In the genomic region with DNA sequence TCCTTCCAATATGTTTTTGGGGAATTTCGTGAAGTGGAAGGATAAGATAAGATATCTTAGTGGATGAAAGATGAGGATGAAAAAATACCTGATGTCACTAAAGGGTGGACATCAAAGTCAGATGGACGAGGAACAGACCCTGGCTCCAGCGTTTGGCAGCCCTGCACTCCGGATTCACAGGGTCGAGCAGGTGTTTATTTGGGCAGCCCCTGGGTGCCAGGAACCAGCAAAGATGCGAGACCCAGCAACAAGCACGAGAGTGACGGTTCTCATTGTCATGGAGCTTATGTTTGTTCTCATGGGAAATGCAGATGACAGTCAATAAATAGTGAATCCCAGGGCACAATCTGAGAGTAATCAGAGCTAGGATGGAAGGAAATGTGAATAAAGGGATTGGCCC, we compare ENCODE assay signal across 28 cellular contexts.
"Had no signal": no experiment of that assay in that cellular context is flagged by ENCODE, and none has a peak within 500 bp of the region (broad histone marks: within the 10 kb centered on the region; RNA-seq: fewer than 3 reads in every experiment).

No MANE protein-coding gene starts in this region.

- H3K9me3 ChIP-seq: body of pancreas, left lung, lower lobe of right lung, prostate gland, sigmoid colon had no signal

- H3K4me3 Mint-ChIP-seq: activated CD4-positive, alpha-beta T cell treated with anti-CD3 and anti-CD28 coated beads, Interleukin-2, amount 10 ng/mL, durations not matched to agents 7 days and 5 days; activated CD8-positive, alpha-beta T cell treated with anti-CD3 and anti-CD28 coated beads for 36 hours; activated T-cell treated with anti-CD3 and anti-CD28 coated beads, Interleukin-2, amount 50 U/mL, for 4 hours; activated T-helper 17 cell treated with anti-CD3 and anti-CD28 coated beads, Interleukin-2, amount 50 U/mL, for 72 hours; effector memory CD8-positive, alpha-beta T cell; natural killer cell; neural progenitor cell; stimulated activated effector memory CD8-positive, alpha-beta T cell treated with anti-CD3 and anti-CD28 coated beads, Interleukin-12 subunit alpha, Interleukin-12 subunit beta, amount 100 ng/mL, for 72 hours; stimulated activated naive CD8-positive, alpha-beta T cell treated with anti-CD3 and anti-CD28 coated beads, Interleukin-15, Interleukin-2, amounts not matched to agents 100 ng/mL and 50 ng/mL, for 24 hours; type B pancreatic cell had no signal

- H3K27me3 Mint-ChIP-seq: activated CD8-positive, alpha-beta T cell treated with anti-CD3 and anti-CD28 coated beads for 36 hours had no signal

- H3K27ac Mint-ChIP-seq: activated CD4-positive, alpha-beta T cell treated with anti-CD3 and anti-CD28 coated beads, Interleukin-2, amount 10 ng/mL, durations not matched to agents 7 days and 5 days; activated CD8-positive, alpha-beta T cell treated with anti-CD3 and anti-CD28 coated beads for 36 hours; activated naive CD4-positive, alpha-beta T cell treated with anti-CD3 and anti-CD28 coated beads, Interleukin-2, amount 50 U/mL, for 72 hours; activated T-helper 17 cell treated with anti-CD3 and anti-CD28 coated beads, Interleukin-2, amount 50 U/mL, for 72 hours; effector memory CD8-positive, alpha-beta T cell; natural killer cell; neural progenitor cell; stimulated activated effector memory CD8-positive, alpha-beta T cell treated with anti-CD3 and anti-CD28 coated beads, Interleukin-12 subunit alpha, Interleukin-12 subunit beta, amount 100 ng/mL, for 72 hours; stimulated activated naive CD8-positive, alpha-beta T cell treated with anti-CD3 and anti-CD28 coated beads, Interleukin-15, Interleukin-2, amounts not matched to agents 100 ng/mL and 50 ng/mL, for 24 hours; type B pancreatic cell had no signal

- H2AFZ ChIP-seq: neural progenitor cell had no signal

- H3K36me3 ChIP-seq: heart right ventricle, left lung, lower lobe of right lung, neural progenitor cell, prostate gland, sigmoid colon had no signal

- H3K9ac ChIP-seq: neural progenitor cell had no signal

- H3K4me3 ChIP-seq: body of pancreas, heart right ventricle, left lung, lower lobe of right lung, neural progenitor cell, prostate gland, sigmoid colon had no signal

- H3K4me1 ChIP-seq: heart right ventricle, left lung, lower lobe of right lung, neural progenitor cell, prostate gland, sigmoid colon had no signal

- H3K9me3 Mint-ChIP-seq: activated CD4-positive, alpha-beta T cell treated with anti-CD3 and anti-CD28 coated beads, Interleukin-2, amount 10 ng/mL, durations not matched to agents 7 days and 5 days; activated CD8-positive, alpha-beta T cell treated with anti-CD3 and anti-CD28 coated beads for 36 hours; activated naive CD4-positive, alpha-beta T cell treated with anti-CD3 and anti-CD28 coated beads, Interleukin-2, amount 50 U/mL, for 72 hours; activated T-cell treated with anti-CD3 and anti-CD28 coated beads, Interleukin-2, amount 50 U/mL, for 4 hours; activated T-helper 17 cell treated with anti-CD3 and anti-CD28 coated beads, Interleukin-2, amount 50 U/mL, for 72 hours; effector memory CD8-positive, alpha-beta T cell; natural killer cell; neural progenitor cell; stimulated activated effector memory CD8-positive, alpha-beta T cell treated with anti-CD3 and anti-CD28 coated beads, Interleukin-12 subunit alpha, Interleukin-12 subunit beta, amount 100 ng/mL, for 72 hours; stimulated activated naive CD8-positive, alpha-beta T cell treated with anti-CD3 and anti-CD28 coated beads, Interleukin-15, Interleukin-2, amounts not matched to agents 100 ng/mL and 50 ng/mL, for 24 hours; type B pancreatic cell had no signal

- H3K4me2 ChIP-seq: neural progenitor cell had no signal

- ATAC-seq: activated CD8-positive, alpha-beta T cell treated with anti-CD3 and anti-CD28 coated beads for 36 hours; activated naive CD4-positive, alpha-beta T cell treated with anti-CD3 and anti-CD28 coated beads, Interleukin-2, amount 50 U/mL, for 72 hours; activated T-cell treated with anti-CD3 and anti-CD28 coated beads, Interleukin-2, amount 50 U/mL, for 4 hours; activated T-helper 17 cell treated with anti-CD3 and anti-CD28 coated beads, Interleukin-2, amount 50 U/mL, for 72 hours; effector memory CD8-positive, alpha-beta T cell; esophagus mucosa; left lung; lower lobe of right lung; natural killer cell; stimulated activated effector memory CD8-positive, alpha-beta T cell treated with anti-CD3 and anti-CD28 coated beads, Interleukin-12 subunit alpha, Interleukin-12 subunit beta, amount 100 ng/mL, for 72 hours had no signal

- H3K4me1 Mint-ChIP-seq: activated CD4-positive, alpha-beta T cell treated with anti-CD3 and anti-CD28 coated beads, Interleukin-2, amount 10 ng/mL, durations not matched to agents 7 days and 5 days; activated T-helper 17 cell treated with anti-CD3 and anti-CD28 coated beads, Interleukin-2, amount 50 U/mL, for 72 hours; natural killer cell; neural progenitor cell; stimulated activated effector memory CD8-positive, alpha-beta T cell treated with anti-CD3 and anti-CD28 coated beads, Interleukin-12 subunit alpha, Interleukin-12 subunit beta, amount 100 ng/mL, for 72 hours had no signal

- H3K27me3 ChIP-seq: body of pancreas, neural progenitor cell, sigmoid colon had no signal

- H3K27ac ChIP-seq: body of pancreas, heart right ventricle, left lung, lower lobe of right lung, neural progenitor cell, prostate gland, sigmoid colon had no signal

- H3K36me3 Mint-ChIP-seq: activated naive CD4-positive, alpha-beta T cell treated with anti-CD3 and anti-CD28 coated beads, Interleukin-2, amount 50 U/mL, for 72 hours; natural killer cell; neural progenitor cell; stimulated activated effector memory CD8-positive, alpha-beta T cell treated with anti-CD3 and anti-CD28 coated beads, Interleukin-12 subunit alpha, Interleukin-12 subunit beta, amount 100 ng/mL, for 72 hours; type B pancreatic cell had no signal

- DNase-seq: activated CD4-positive, alpha-beta T cell treated with anti-CD3 and anti-CD28 coated beads, Interleukin-2, amount 10 ng/mL, durations not matched to agents 7 days and 5 days; activated CD4-positive, CD25-positive, alpha-beta regulatory T cell treated with anti-CD3 and anti-CD28 coated beads, Interleukin-2, amount 50 U/mL, for 72 hours; activated CD8-positive, alpha-beta T cell treated with anti-CD3 and anti-CD28 coated beads for 36 hours; activated naive CD4-positive, alpha-beta T cell; activated T-cell treated with anti-CD3 and anti-CD28 coated beads, Interleukin-2, amount 50 U/mL, for 4 hours; cortex of kidney; effector memory CD8-positive, alpha-beta T cell; foreskin fibroblast; heart right ventricle; kidney glomerular epithelial cell; lower lobe of right lung; mesenchymal stem cell; natural killer cell; retina; sigmoid colon; small intestine; stimulated activated CD4-positive, alpha-beta T cell treated with anti-CD3 and anti-CD28 coated beads, Interleukin-4, amount 100 ng/mL, for 24 hours; T-helper 2 cell had no signal
